13 cellular contexts compared by ENCODE assay signal in genomic region chr2:228446732-228447131, GRCh38.
DNase-seq lines count a peak whose midpoint lies in the region; ATAC-seq and TF ChIP-seq lines count a peak whose summit lies in the region.
"Had no signal": no experiment of that assay in that cellular context is flagged by ENCODE, and none has a peak within 500 bp of the region (broad histone marks: within the 10 kb centered on the region; RNA-seq: fewer than 3 reads in every experiment).

No MANE protein-coding gene starts in this region.

- no peak overlapping the region for H3K27ac ChIP-seq in esophagus muscularis mucosa (replicated peaks in 1 of 4)
- H3K27ac ChIP-seq: psoas muscle had no signal

- no peak overlapping the region for H3K4me3 Mint-ChIP-seq in nephron progenitor cell
- H3K4me3 Mint-ChIP-seq: activated naive CD4-positive, alpha-beta T cell treated with anti-CD3 and anti-CD28 coated beads, Interleukin-2, amount 50 U/mL, for 24 hours had no signal

- H3K4me1 Mint-ChIP-seq in nephron progenitor cell, result no peaks in the 10 kb centered on the region
- H3K4me1 Mint-ChIP-seq: activated naive CD4-positive, alpha-beta T cell treated with anti-CD3 and anti-CD28 coated beads, Interleukin-2, amount 50 U/mL, for 24 hours had no signal

- TF ChIP-seq EP300 in esophagus muscularis mucosa (IDR thresholded peaks at IDR 0.05), result no peak

- peaks cover 0 to 4% (median 0%) of the 10 kb centered on the region in 4 donors for H3K9me3 ChIP-seq in esophagus muscularis mucosa
- H3K9me3 ChIP-seq: psoas muscle had no signal

- no peak overlapping the region for H3K4me3 ChIP-seq in choroid plexus epithelial cell (ENCODE audit: low read depth, low read length)
- no peak overlapping the region for H3K4me3 ChIP-seq in esophagus muscularis mucosa
- H3K4me3 ChIP-seq: psoas muscle had no signal

- TF ChIP-seq POLR2A in esophagus muscularis mucosa (IDR thresholded peaks at IDR 0.05; ENCODE audit: low read depth), result no peak

- TF ChIP-seq CTCF in choroid plexus epithelial cell (conservative IDR thresholded peaks at IDR 0.05; ENCODE audit: low read depth, low read length), result no peak
- TF ChIP-seq CTCF in nephron progenitor cell (IDR thresholded peaks at IDR 0.05), result no peak
- no peak for TF ChIP-seq CTCF in esophagus muscularis mucosa (IDR thresholded peaks at IDR 0.05)

- ATAC-seq in left cardiac atrium (peak in 1 of 2 donors; percentile 90), Right ventricle myocardium superior (ENCODE audit: poor library complexity) (no peak)
- ATAC-seq: psoas muscle had no signal

- no peaks in the 10 kb centered on the region for H3K27me3 Mint-ChIP-seq in nephron progenitor cell (ENCODE audit: low read depth, poor library complexity)
- H3K27me3 Mint-ChIP-seq: activated naive CD4-positive, alpha-beta T cell treated with anti-CD3 and anti-CD28 coated beads, Interleukin-2, amount 50 U/mL, for 24 hours had no signal

- no peaks in the 10 kb centered on the region for H3K36me3 ChIP-seq in esophagus muscularis mucosa

- H3K27me3 ChIP-seq in esophagus muscularis mucosa, result no peaks in the 10 kb centered on the region

- intact Hi-C loops in left cardiac atrium (cut with DNase I) (no loop called here), Right ventricle myocardium superior (cut with DNase I) (no loop called here), esophagus muscularis mucosa (cut with DNase I) (no loop called here)

- WGBS in esophagus muscularis mucosa, result 58% methylated on average over 4 of the region's 4 CpGs

- no peaks in the 10 kb centered on the region for H3K4me1 ChIP-seq in esophagus muscularis mucosa
- H3K4me1 ChIP-seq: psoas muscle had no signal

- H3K9me3 Mint-ChIP-seq in nephron progenitor cell, result no peaks in the 10 kb centered on the region

- DNase-seq in left cardiac atrium (peak; percentile 22), Right ventricle myocardium superior (no peak), NCI-H345 (lab: John Stamatoyannopoulos, UW) (peak; percentile 99), choroid plexus epithelial cell (ENCODE audit: low read depth) (peak; percentile 1), nephron progenitor cell (no peak), esophagus muscularis mucosa (ENCODE audit: extremely low spot score) (no peak), Kasumi-1 (lab: John Stamatoyannopoulos, UW) (no peak), H4 (ENCODE audit: low spot score) (no peak)
- DNase-seq: activated CD4-positive, alpha-beta T cell treated with anti-CD3 and anti-CD28 coated beads, Interleukin-2, amount 50 U/mL, for 48 hours; dermis blood vessel endothelial cell; psoas muscle; T-helper 1 cell had no signal

- no peak overlapping the region for H3K27ac Mint-ChIP-seq in nephron progenitor cell
- H3K27ac Mint-ChIP-seq: activated naive CD4-positive, alpha-beta T cell treated with anti-CD3 and anti-CD28 coated beads, Interleukin-2, amount 50 U/mL, for 24 hours had no signal

- H3K36me3 Mint-ChIP-seq in nephron progenitor cell (ENCODE audit: low read depth), result no peaks in the 10 kb centered on the region
- H3K36me3 Mint-ChIP-seq: activated naive CD4-positive, alpha-beta T cell treated with anti-CD3 and anti-CD28 coated beads, Interleukin-2, amount 50 U/mL, for 24 hours had no signal

Comparison
In these comparisons a context has a peak if more than half of its experiments do, and no peak if none do; other contexts are left out.
1. DNase-seq: peak in left cardiac atrium (single experiment), NCI-H345 (single experiment) and choroid plexus epithelial cell (single experiment); none in Right ventricle myocardium superior (single experiment), nephron progenitor cell (single experiment), esophagus muscularis mucosa (single experiment), Kasumi-1 (0 of 2) and H4 (single experiment).